Comparison of ENCODE assay signal across 8 cellular contexts in the genomic region with DNA sequence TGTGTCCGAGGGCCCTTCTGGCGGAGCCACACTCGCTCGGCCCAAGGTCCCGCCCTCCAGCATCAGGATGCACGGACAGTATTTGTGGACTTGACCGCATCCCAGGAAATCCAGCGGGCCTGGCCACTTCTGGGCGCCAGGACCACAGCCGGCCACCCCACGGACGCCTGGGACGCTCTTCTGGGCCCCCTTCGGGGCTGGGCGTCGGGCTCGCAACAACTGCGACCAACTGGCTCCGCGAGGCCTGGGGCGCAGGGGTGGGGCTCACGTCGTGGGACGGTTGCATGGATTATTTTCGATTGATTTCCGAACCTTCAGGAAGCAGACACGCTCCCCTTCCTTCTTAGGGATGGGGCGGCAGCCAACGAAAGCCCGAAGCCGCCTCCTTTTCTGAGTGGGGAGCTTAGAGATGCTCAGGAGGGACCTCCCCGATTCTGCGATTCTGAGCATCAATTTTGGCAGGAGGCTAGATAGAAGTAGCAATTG. TPM values are rescaled to one million over a fixed set of nuclear protein-coding genes. Genes with fewer than 3 reads are reported as not detected.
DNase-seq lines count a peak whose midpoint lies in the region; ATAC-seq and TF ChIP-seq lines count a peak whose summit lies in the region.

No MANE protein-coding gene starts in this region.

- H3K4me3 ChIP-seq in GM06990 (replicated peaks; ENCODE audit: low read depth, low read length) (peak overlapping the region; percentile 89), lower lobe of right lung (peak overlapping the region; percentile 85)

- H3K27ac ChIP-seq in RWPE1 (peak overlapping the region; percentile 94), lower lobe of right lung (peak overlapping the region; percentile 88), substantia nigra (ENCODE audit: low read depth, low read length, poor library complexity, severe bottlenecking) (peak overlapping the region; percentile 91)

- no peak for TF ChIP-seq CTCF in GM06990 (IDR thresholded peaks at IDR 0.05; ENCODE audit: insufficient read depth, low read length, poor library complexity, severe bottlenecking)
- TF ChIP-seq CTCF in RWPE1 (conservative IDR thresholded peaks at IDR 0.05; ENCODE audit: low read depth) = no peak
- TF ChIP-seq CTCF in chondrocyte (IDR thresholded peaks at IDR 0.05) = no peak
- no peak for TF ChIP-seq CTCF in lower lobe of right lung (IDR thresholded peaks at IDR 0.05)

- peaks cover 2% of the 10 kb centered on the region for H3K36me3 Mint-ChIP-seq in chondrocyte (ENCODE audit: low read depth)

- POLR2A ChIA-PET in RWPE1 (lab: Yijun Ruan, JAX; ENCODE audit: low non-redundant PET) = no interaction called here

- H3K4me1 Mint-ChIP-seq in chondrocyte (ENCODE audit: low read depth) = peaks cover 28% of the 10 kb centered on the region

- DNase-seq in GM06990 (ENCODE audit: extremely low read depth, insufficient read length) (peak; percentile 51), RWPE1 (ENCODE audit: low spot score) (no peak), chondrocyte (ENCODE audit: low spot score) (no peak), lower lobe of right lung (peak; percentile 58), substantia nigra (lab: John Stamatoyannopoulos, UW) (peak in 40 of 49 donors; percentile 6 to 83 (median 51)), NCI-H748 (lab: John Stamatoyannopoulos, UW; ENCODE audit: unreplicated experiment) (no peak), dermis blood vessel endothelial cell (no peak)

- H3K27me3 ChIP-seq in GM06990 (replicated peaks; ENCODE audit: control insufficient read depth, insufficient read depth, low read length) = no peaks in the 10 kb centered on the region
- H3K27me3 ChIP-seq in lower lobe of right lung (ENCODE audit: low read depth) = peaks cover 9% of the 10 kb centered on the region

- H3K4me1 ChIP-seq in lower lobe of right lung = peaks cover 32% of the 10 kb centered on the region

- peaks cover 19% of the 10 kb centered on the region for H3K27me3 Mint-ChIP-seq in chondrocyte (ENCODE audit: low read depth)

- intact Hi-C loops in lower lobe of right lung (cut with DNase I) = no loop called here

- H3K4me3 Mint-ChIP-seq in chondrocyte (ENCODE audit: unreplicated experiment) = peak overlapping the region; percentile 90

- peak; percentile 6 for ATAC-seq in HG02571 (IDR thresholded peaks at IDR 0.05; ENCODE audit: unreplicated experiment)
- peak; percentile 18 to 37 for ATAC-seq in lower lobe of right lung

- H3K9me3 Mint-ChIP-seq in chondrocyte (ENCODE audit: low read depth) = no peaks in the 10 kb centered on the region

- peak overlapping the region; percentile 95 for H3K27ac Mint-ChIP-seq in chondrocyte (ENCODE audit: unreplicated experiment)

- no peaks in the 10 kb centered on the region for H3K9me3 ChIP-seq in lower lobe of right lung

- H3K36me3 ChIP-seq in GM06990 (ENCODE audit: control insufficient read depth, insufficient read depth, low read length) = peaks cover 4% of the 10 kb centered on the region
- no peaks in the 10 kb centered on the region for H3K36me3 ChIP-seq in lower lobe of right lung

- CTCF ChIA-PET in RWPE1 (lab: Yijun Ruan, JAX) = interaction anchor here (0.9 kb wide), 1 partner anchor 8 kb away, joined by 3 read pairs; no protein-coding TSS in a partner anchor

RNA-seq across cellular contexts. Expression of gene NUP58, which starts 0.5 kb away (rescaled TPM):
- total RNA-seq in chondrocyte = 37.7 to 38.4 TPM (median 38.0 TPM) in 3 replicates
- total RNA-seq in lower lobe of right lung = 57.7 TPM
- 70.3 and 71.8 TPM in 2 replicates for total RNA-seq in dermis blood vessel endothelial cell

RNA-seq across cellular contexts. Expression of gene MTMR6, which starts 13.6 kb away (rescaled TPM):
- total RNA-seq in chondrocyte (19.8 to 20.8 TPM (median 20.7 TPM) in 3 replicates), lower lobe of right lung (19.8 TPM), dermis blood vessel endothelial cell (24.0 and 30.0 TPM in 2 replicates)

Comparison
In these comparisons a context has a peak if more than half of its experiments do, and no peak if none do; other contexts are left out.
1. DNase-seq: peak in GM06990 (single experiment), lower lobe of right lung (single experiment) and substantia nigra (40 of 49); none in RWPE1 (single experiment), chondrocyte (single experiment), NCI-H748 (single experiment) and dermis blood vessel endothelial cell (single experiment).
2. Peak in every context shown above with its lines, with median percentiles within 50 percentile points of each other: H3K27ac ChIP-seq.